Comparison of ENCODE assay signal across 2 cellular contexts in genomic region chr3:114284644-114285043, GRCh38.
A peak's percentile ranks its signal among the peaks of the same experiment; 100 is the strongest.
TF ChIP-seq lines count a peak whose summit lies in the region.

No MANE protein-coding gene starts in this region.

TF ChIP-seq in A549, 52 proteins besides CTCF, POLR2A, EP300 and RAD21:
- TF ChIP-seq E2F6 (IDR thresholded peaks at IDR 0.05; ENCODE audit: borderline replicate concordance, low read depth) (no peak), CEBPB (IDR thresholded peaks at IDR 0.05) (peak; percentile 26 to 66; a peak in 2 of 4 replicates), MAFK (IDR thresholded peaks at IDR 0.05; ENCODE audit: partially characterized antibody) (no peak), HOXB13 (CRISPR knock-in tag; IDR thresholded peaks at IDR 0.05; ENCODE audit: low read depth) (no peak)

TF ChIP-seq in IMR-90, 13 proteins besides CTCF, POLR2A, EP300 and RAD21 (continued from another document):
- TF ChIP-seq, protein P1, sequence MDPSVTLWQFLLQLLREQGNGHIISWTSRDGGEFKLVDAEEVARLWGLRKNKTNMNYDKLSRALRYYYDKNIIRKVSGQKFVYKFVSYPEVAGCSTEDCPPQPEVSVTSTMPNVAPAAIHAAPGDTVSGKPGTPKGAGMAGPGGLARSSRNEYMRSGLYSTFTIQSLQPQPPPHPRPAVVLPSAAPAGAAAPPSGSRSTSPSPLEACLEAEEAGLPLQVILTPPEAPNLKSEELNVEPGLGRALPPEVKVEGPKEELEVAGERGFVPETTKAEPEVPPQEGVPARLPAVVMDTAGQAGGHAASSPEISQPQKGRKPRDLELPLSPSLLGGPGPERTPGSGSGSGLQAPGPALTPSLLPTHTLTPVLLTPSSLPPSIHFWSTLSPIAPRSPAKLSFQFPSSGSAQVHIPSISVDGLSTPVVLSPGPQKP (IDR thresholded peaks at IDR 0.05; ENCODE audit: borderline replicate concordance, low read depth, low read length), result no peak
- no peak for TF ChIP-seq MXI1 (IDR thresholded peaks at IDR 0.05; ENCODE audit: borderline replicate concordance, low read depth, low read length)
- TF ChIP-seq NFE2L2 (IDR thresholded peaks at IDR 0.05; ENCODE audit: low read depth, low read length), result no peak
- no peak for TF ChIP-seq MAZ (IDR thresholded peaks at IDR 0.05; ENCODE audit: borderline replicate concordance, low read depth, low read length)
- no peak for TF ChIP-seq CHD1 (IDR thresholded peaks at IDR 0.05; ENCODE audit: low read depth, low read length)
- peak; percentile 74 for TF ChIP-seq CEBPB (IDR thresholded peaks at IDR 0.05; ENCODE audit: low read depth, low read length)
